In the genomic region with DNA sequence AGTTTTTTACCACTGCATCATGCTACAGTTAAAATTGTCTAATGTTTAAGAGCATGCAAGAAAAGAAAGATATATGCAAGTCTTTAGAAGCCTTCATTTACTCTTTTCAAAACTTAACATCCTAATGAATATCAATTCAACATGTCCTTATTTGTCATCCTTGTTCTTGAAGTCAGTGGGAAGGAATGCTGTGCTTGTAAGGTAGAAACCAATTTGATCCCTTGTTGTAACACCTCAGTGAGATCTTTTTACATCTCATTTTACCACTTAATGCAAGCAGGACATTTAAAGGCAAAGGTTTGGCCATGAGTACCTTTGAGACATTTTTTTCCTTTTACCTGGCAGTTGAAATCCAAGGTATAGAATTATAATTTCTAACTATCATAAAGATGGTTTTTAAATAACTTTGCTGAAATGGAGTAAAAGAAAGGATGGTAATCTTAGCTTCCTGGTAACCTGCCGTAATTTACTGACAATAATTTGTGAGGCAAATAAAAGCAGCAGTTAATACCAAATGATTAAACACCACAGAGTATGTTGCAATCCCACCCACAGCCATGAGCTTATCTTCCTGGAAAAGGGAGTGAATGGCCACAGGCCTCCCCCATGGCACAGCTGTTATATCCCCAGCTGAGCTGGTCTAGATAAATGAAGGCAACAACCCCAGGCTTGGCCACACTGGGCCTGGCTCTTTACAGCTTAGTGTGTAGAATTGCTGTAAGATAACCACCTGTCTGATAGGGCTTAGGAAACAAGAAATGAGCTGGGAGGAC, we compare ENCODE assay signal across 10 cellular contexts. TPM values are rescaled to one million over a fixed set of nuclear protein-coding genes. Genes with fewer than 3 reads are reported as not detected.
DNase-seq lines count a peak whose midpoint lies in the region; ATAC-seq and TF ChIP-seq lines count a peak whose summit lies in the region.
"Had no signal": no experiment of that assay in that cellular context is flagged by ENCODE, and none has a peak within 500 bp of the region (broad histone marks: within the 10 kb centered on the region; RNA-seq: fewer than 3 reads in every experiment).

No MANE protein-coding gene starts in this region.

- no peak overlapping the region for H3K27ac Mint-ChIP-seq in activated T-helper 1 cell treated with anti-CD3 and anti-CD28 coated beads, Interleukin-12 subunit alpha, Interleukin-12 subunit beta, Interleukin-2, Interleukin-4 antibody, amounts not matched to agents 30 ng/mL and 10 ng/mL and 1 ng/mL, durations not matched to agents 14 hours and 24 hours and 36 hours

- DNase-seq in ELR (ENCODE audit: low read depth) (peak; percentile 49), NCI-H82 treated with DMSO at 0.1 percent for 48 hours (lab: John Stamatoyannopoulos, UW; ENCODE audit: unreplicated experiment) (peak; percentile 60), fibroblast of gingiva (ENCODE audit: low read depth) (peak; percentile 63), omental fat pad (ENCODE audit: low spot score) (peak; percentile 41), NCI-H2227 treated with DMSO at 0.1 percent for 48 hours (lab: John Stamatoyannopoulos, UW) (no peak), NCI-H187 (lab: John Stamatoyannopoulos, UW) (no peak)
- no peak for DNase-seq in activated T-helper 1 cell treated with anti-CD3 and anti-CD28 coated beads, Interleukin-12 subunit alpha, Interleukin-12 subunit beta, Interleukin-2, Interleukin-4 antibody, amounts not matched to agents 30 ng/mL and 10 ng/mL and 1 ng/mL, durations not matched to agents 14 hours and 24 hours and 36 hours (ENCODE audit: low spot score)
- no peak for DNase-seq in stimulated activated CD4-positive, alpha-beta T cell treated with anti-CD3 and anti-CD28 coated beads, Interleukin-4, amount 100 ng/mL, for 4 hours
- DNase-seq: stimulated activated naive CD8-positive, alpha-beta T cell treated with anti-CD3 and anti-CD28 coated beads, Interleukin-15, Interleukin-2, amounts not matched to agents 100 U/mL and 50 U/mL, for 24 hours had no signal

- intact Hi-C loops in activated T-helper 1 cell treated with anti-CD3 and anti-CD28 coated beads, Interleukin-12 subunit alpha, Interleukin-12 subunit beta, Interleukin-2, Interleukin-4 antibody, amounts not matched to agents 30 ng/mL and 10 ng/mL and 1 ng/mL, durations not matched to agents 14 hours and 24 hours and 36 hours (cut with micrococcal nuclease) = no loop called here

- H3K4me3 Mint-ChIP-seq in activated T-helper 1 cell treated with anti-CD3 and anti-CD28 coated beads, Interleukin-12 subunit alpha, Interleukin-12 subunit beta, Interleukin-2, Interleukin-4 antibody, amounts not matched to agents 30 ng/mL and 10 ng/mL and 1 ng/mL, durations not matched to agents 14 hours and 24 hours and 36 hours = no peak overlapping the region

- no peaks in the 10 kb centered on the region for H3K27me3 Mint-ChIP-seq in activated T-helper 1 cell treated with anti-CD3 and anti-CD28 coated beads, Interleukin-12 subunit alpha, Interleukin-12 subunit beta, Interleukin-2, Interleukin-4 antibody, amounts not matched to agents 30 ng/mL and 10 ng/mL and 1 ng/mL, durations not matched to agents 14 hours and 24 hours and 36 hours (ENCODE audit: insufficient read depth)
- H3K27me3 Mint-ChIP-seq: IgD-negative memory B cell had no signal

- H3K4me1 Mint-ChIP-seq in activated T-helper 1 cell treated with anti-CD3 and anti-CD28 coated beads, Interleukin-12 subunit alpha, Interleukin-12 subunit beta, Interleukin-2, Interleukin-4 antibody, amounts not matched to agents 30 ng/mL and 10 ng/mL and 1 ng/mL, durations not matched to agents 14 hours and 24 hours and 36 hours (ENCODE audit: low read depth) = peaks cover 5% of the 10 kb centered on the region

- TF ChIP-seq CTCF in omental fat pad (IDR thresholded peaks at IDR 0.05) = no peak

- no peaks in the 10 kb centered on the region for H3K9me3 Mint-ChIP-seq in activated T-helper 1 cell treated with anti-CD3 and anti-CD28 coated beads, Interleukin-12 subunit alpha, Interleukin-12 subunit beta, Interleukin-2, Interleukin-4 antibody, amounts not matched to agents 30 ng/mL and 10 ng/mL and 1 ng/mL, durations not matched to agents 14 hours and 24 hours and 36 hours

- H3K36me3 Mint-ChIP-seq in activated T-helper 1 cell treated with anti-CD3 and anti-CD28 coated beads, Interleukin-12 subunit alpha, Interleukin-12 subunit beta, Interleukin-2, Interleukin-4 antibody, amounts not matched to agents 30 ng/mL and 10 ng/mL and 1 ng/mL, durations not matched to agents 14 hours and 24 hours and 36 hours (ENCODE audit: low read depth) = no peaks in the 10 kb centered on the region

- peak; percentile 80 for ATAC-seq in omental fat pad (ENCODE audit: low FRiP score)
- ATAC-seq: stimulated activated naive CD8-positive, alpha-beta T cell treated with anti-CD3 and anti-CD28 coated beads, Interleukin-15, Interleukin-2, amounts not matched to agents 100 U/mL and 50 U/mL, for 24 hours had no signal

RNA-seq across cellular contexts. Expression of a gene that starts 33.2 kb away (rescaled TPM):
- 10 to 100 TPM; 35.6 to 56.7 (median 43.8) TPM for total RNA-seq in omental fat pad
- total RNA-seq in activated T-helper 1 cell treated with anti-CD3 and anti-CD28 coated beads, Interleukin-12 subunit alpha, Interleukin-12 subunit beta, Interleukin-2, Interleukin-4 antibody, amounts not matched to agents 30 ng/mL and 10 ng/mL and 1 ng/mL, durations not matched to agents 14 hours and 24 hours and 36 hours = 25.9 and 31.3 TPM in 2 replicates

RNA-seq across cellular contexts. Expression of a gene that starts 33.9 kb away (rescaled TPM):
- 10 to 100 TPM in 1 of 4 donors, 1 to 10 TPM in 3; 5.0 to 13.0 (median 8.6) TPM for total RNA-seq in omental fat pad
- 7.9 and 8.5 TPM in 2 replicates for total RNA-seq in activated T-helper 1 cell treated with anti-CD3 and anti-CD28 coated beads, Interleukin-12 subunit alpha, Interleukin-12 subunit beta, Interleukin-2, Interleukin-4 antibody, amounts not matched to agents 30 ng/mL and 10 ng/mL and 1 ng/mL, durations not matched to agents 14 hours and 24 hours and 36 hours

Comparison
In these comparisons a context has a peak if more than half of its experiments do, and no peak if none do; other contexts are left out.
1. DNase-seq: peak in ELR (single experiment), NCI-H82 treated with DMSO at 0.1 percent for 48 hours (single experiment), fibroblast of gingiva (single experiment) and omental fat pad (single experiment); none in activated T-helper 1 cell treated with anti-CD3 and anti-CD28 coated beads, Interleukin-12 subunit alpha, Interleukin-12 subunit beta, Interleukin-2, Interleukin-4 antibody, amounts not matched to agents 30 ng/mL and 10 ng/mL and 1 ng/mL, durations not matched to agents 14 hours and 24 hours and 36 hours (single experiment), stimulated activated CD4-positive, alpha-beta T cell treated with anti-CD3 and anti-CD28 coated beads, Interleukin-4, amount 100 ng/mL, for 4 hours (0 of 2), NCI-H2227 treated with DMSO at 0.1 percent for 48 hours (single experiment) and NCI-H187 (0 of 2).